10 cellular contexts compared by ENCODE assay signal in genomic region chr15:69035205-69035917, GRCh38. TPM values are rescaled to one million over a fixed set of nuclear protein-coding genes. Genes with fewer than 3 reads are reported as not detected.
DNase-seq lines count a peak whose midpoint lies in the region; ATAC-seq and TF ChIP-seq lines count a peak whose summit lies in the region.
"Had no signal": no experiment of that assay in that cellular context is flagged by ENCODE, and none has a peak within 500 bp of the region (broad histone marks: within the 10 kb centered on the region; RNA-seq: fewer than 3 reads in every experiment).

No MANE protein-coding gene starts in this region.

- no peaks in the 10 kb centered on the region for H3K9me2 ChIP-seq in PC-9 (ENCODE audit: insufficient read depth)

- no peak overlapping the region for H2AFZ ChIP-seq in PC-9

- peaks cover 6% of the 10 kb centered on the region for H3F3A ChIP-seq in PC-9 (ENCODE audit: insufficient read depth, low read depth)

- peak; percentile 56 for DNase-seq in activated CD8-positive, alpha-beta memory T cell treated with anti-CD3 and anti-CD28 coated beads, Interleukin-2, amount 50 U/mL, for 48 hours
- DNase-seq in activated CD8-positive, alpha-beta memory T cell treated with anti-CD3 and anti-CD28 coated beads, Interleukin-2, amount 50 U/mL, for 4 hours, result no peak
- DNase-seq in PC-9 (peak in 1 of 2 experiments; percentile 45), foreskin keratinocyte (peak in 1 of 2 donors; percentile 54)
- DNase-seq in stimulated activated naive CD8-positive, alpha-beta T cell treated with anti-CD3 and anti-CD28 coated beads, Interleukin-15, amount 100 ng/mL, for 72 hours, result peak in 1 of 2 donors; percentile 20
- DNase-seq in effector memory CD8-positive, alpha-beta T cell, result no peak
- no peak for DNase-seq in naive thymus-derived CD4-positive, alpha-beta T cell
- DNase-seq: CD4-positive, CD25-positive, alpha-beta regulatory T cell; foreskin melanocyte had no signal

- H3K27ac ChIP-seq in PC-9 (peak overlapping the region; percentile 74), foreskin keratinocyte (peak overlapping the region; percentile 60)
- H3K27ac ChIP-seq in naive thymus-derived CD4-positive, alpha-beta T cell (ENCODE audit: low read depth, low read length), result no peak overlapping the region

- no peaks in the 10 kb centered on the region for H4K20me1 ChIP-seq in PC-9 (ENCODE audit: insufficient read depth)

- H3K27me3 ChIP-seq in PC-9 (ENCODE audit: insufficient read depth, low read depth) (no peaks in the 10 kb centered on the region), foreskin keratinocyte (peaks cover 2% of the 10 kb centered on the region)
- H3K27me3 ChIP-seq in naive thymus-derived CD4-positive, alpha-beta T cell (ENCODE audit: control insufficient read depth in 2 of 2, insufficient read depth in 2 of 2, low read length in 2 of 2), result no peaks in the 10 kb centered on the region

- intact Hi-C loops in PC-9 (cut with micrococcal nuclease; ENCODE audit: unreplicated experiment), result no loop called here
- intact Hi-C loops in naive thymus-derived CD4-positive, alpha-beta T cell (cut with micrococcal nuclease), result no loop called here

- CTCF ChIA-PET in PC-9 (lab: Charles Lee), result interaction anchor here (0.9 kb wide), 1 partner anchor 20 kb away, joined by 13 read pairs; no protein-coding TSS in a partner anchor
- CTCF ChIA-PET in naive thymus-derived CD4-positive, alpha-beta T cell (lab: Charles Lee), result no interaction called here

- no peak overlapping the region for H3K4me3 Mint-ChIP-seq in stimulated activated naive CD8-positive, alpha-beta T cell treated with anti-CD3 and anti-CD28 coated beads, Interleukin-15, amount 100 ng/mL, for 72 hours
- H3K4me3 Mint-ChIP-seq in effector memory CD8-positive, alpha-beta T cell, result no peak overlapping the region
- no peak overlapping the region for H3K4me3 Mint-ChIP-seq in naive thymus-derived CD4-positive, alpha-beta T cell
- H3K4me3 Mint-ChIP-seq: CD4-positive, CD25-positive, alpha-beta regulatory T cell had no signal

- H3K79me2 ChIP-seq in PC-9 (ENCODE audit: low read depth), result no peaks in the 10 kb centered on the region

- no peaks in the 10 kb centered on the region for H3K9me3 ChIP-seq in PC-9 (ENCODE audit: insufficient read depth, low read depth)
- H3K9me3 ChIP-seq in naive thymus-derived CD4-positive, alpha-beta T cell (ENCODE audit: control insufficient read depth in 2 of 3, low read length in 3 of 3), result no peaks in the 10 kb centered on the region

- H3K36me3 ChIP-seq in PC-9 (ENCODE audit: low read depth), result no peaks in the 10 kb centered on the region
- no peaks in the 10 kb centered on the region for H3K36me3 ChIP-seq in naive thymus-derived CD4-positive, alpha-beta T cell (ENCODE audit: control insufficient read depth in 2 of 3, insufficient read depth in 3 of 3, low read length in 3 of 3)

- ATAC-seq in foreskin keratinocyte (peak; percentile 52), GM19395 (IDR thresholded peaks at IDR 0.05; ENCODE audit: unreplicated experiment) (no peak)
- peak; percentile 62 for ATAC-seq in stimulated activated naive CD8-positive, alpha-beta T cell treated with anti-CD3 and anti-CD28 coated beads, Interleukin-15, amount 100 ng/mL, for 72 hours
- no peak for ATAC-seq in effector memory CD8-positive, alpha-beta T cell (replicated peaks)
- no peak for ATAC-seq in naive thymus-derived CD4-positive, alpha-beta T cell

- H3K4me1 Mint-ChIP-seq in stimulated activated naive CD8-positive, alpha-beta T cell treated with anti-CD3 and anti-CD28 coated beads, Interleukin-15, amount 100 ng/mL, for 72 hours, result peaks cover 5% of the 10 kb centered on the region
- H3K4me1 Mint-ChIP-seq in effector memory CD8-positive, alpha-beta T cell (ENCODE audit: low read depth in 2 of 2), result no peaks in the 10 kb centered on the region
- peaks cover 3 to 11% (median 4%) of the 10 kb centered on the region in 7 donors for H3K4me1 Mint-ChIP-seq in naive thymus-derived CD4-positive, alpha-beta T cell

- BruUV-seq in PC-9 (replicated peaks; lab: Mats Ljungman, UMichigan), result no TSS peak

- H3K4me1 ChIP-seq in PC-9 (replicated peaks; ENCODE audit: insufficient read depth) (peaks cover 26% of the 10 kb centered on the region), foreskin keratinocyte (peaks cover 17% of the 10 kb centered on the region)
- peaks cover 0 to 4% of the 10 kb centered on the region in 2 donors for H3K4me1 ChIP-seq in naive thymus-derived CD4-positive, alpha-beta T cell (ENCODE audit: control insufficient read depth in 2 of 2, insufficient read depth in 2 of 2, low read length in 2 of 2)

- no peak overlapping the region for H3K4me3 ChIP-seq in PC-9
- H3K4me3 ChIP-seq in naive thymus-derived CD4-positive, alpha-beta T cell (ENCODE audit: low read length), result no peak overlapping the region

- H3K27ac Mint-ChIP-seq in stimulated activated naive CD8-positive, alpha-beta T cell treated with anti-CD3 and anti-CD28 coated beads, Interleukin-15, amount 100 ng/mL, for 72 hours, result peak overlapping the region in 1 of 2 donors; percentile 63
- H3K27ac Mint-ChIP-seq in effector memory CD8-positive, alpha-beta T cell, result no peak overlapping the region
- no peak overlapping the region for H3K27ac Mint-ChIP-seq in naive thymus-derived CD4-positive, alpha-beta T cell
- H3K27ac Mint-ChIP-seq: CD4-positive, CD25-positive, alpha-beta regulatory T cell had no signal

- POLR2A ChIA-PET in PC-9 (lab: Charles Lee; ENCODE audit: unreplicated experiment), result no interaction called here
- POLR2A ChIA-PET in naive thymus-derived CD4-positive, alpha-beta T cell (lab: Charles Lee), result no interaction called here

- TF ChIP-seq CTCF in PC-9 (conservative IDR thresholded peaks at IDR 0.05) (no peak), foreskin keratinocyte (conservative IDR thresholded peaks at IDR 0.05) (peak; percentile 56)

- H3K4me2 ChIP-seq in PC-9, result peak overlapping the region; percentile 23; the same call in 1 of the 2 replicates

- H3K9me3 Mint-ChIP-seq in stimulated activated naive CD8-positive, alpha-beta T cell treated with anti-CD3 and anti-CD28 coated beads, Interleukin-15, amount 100 ng/mL, for 72 hours, result no peaks in the 10 kb centered on the region
- no peaks in the 10 kb centered on the region for H3K9me3 Mint-ChIP-seq in effector memory CD8-positive, alpha-beta T cell
- no peaks in the 10 kb centered on the region for H3K9me3 Mint-ChIP-seq in naive thymus-derived CD4-positive, alpha-beta T cell
- H3K9me3 Mint-ChIP-seq: CD4-positive, CD25-positive, alpha-beta regulatory T cell had no signal

- no peaks in the 10 kb centered on the region for H3K36me3 Mint-ChIP-seq in effector memory CD8-positive, alpha-beta T cell (ENCODE audit: insufficient read depth)
- no peaks in the 10 kb centered on the region for H3K36me3 Mint-ChIP-seq in naive thymus-derived CD4-positive, alpha-beta T cell
- H3K36me3 Mint-ChIP-seq: CD4-positive, CD25-positive, alpha-beta regulatory T cell had no signal

- peaks cover 42% of the 10 kb centered on the region for H3K27me3 Mint-ChIP-seq in stimulated activated naive CD8-positive, alpha-beta T cell treated with anti-CD3 and anti-CD28 coated beads, Interleukin-15, amount 100 ng/mL, for 72 hours
- peaks cover 28 to 60% of the 10 kb centered on the region in 2 donors for H3K27me3 Mint-ChIP-seq in effector memory CD8-positive, alpha-beta T cell
- H3K27me3 Mint-ChIP-seq in naive thymus-derived CD4-positive, alpha-beta T cell, result peaks cover 11 to 40% (median 26%) of the 10 kb centered on the region in 5 donors

RNA-seq across cellular contexts. Expression of gene NOX5, which starts 20.9 kb away (rescaled TPM):
- total RNA-seq in PC-9 (2021) (0.85 and 1.5 TPM in 2 replicates), foreskin keratinocyte (0.04 and 0.14 TPM in 2 replicates)
- 0.03 and 0.04 TPM in 2 replicates for polyA plus RNA-seq in foreskin keratinocyte
- total RNA-seq in naive thymus-derived CD4-positive, alpha-beta T cell, result under 1 TPM in 1 of 5 experiments, not detected in 4; 0.05 TPM
- polyA plus RNA-seq in naive thymus-derived CD4-positive, alpha-beta T cell, result not detected
- total RNA-seq: CD4-positive, CD25-positive, alpha-beta regulatory T cell had no signal
- polyA plus RNA-seq: CD4-positive, CD25-positive, alpha-beta regulatory T cell had no signal

Comparison
In these comparisons a context has a peak if more than half of its experiments do, and no peak if none do; other contexts are left out.
1. ATAC-seq: peak in foreskin keratinocyte (single experiment) and stimulated activated naive CD8-positive, alpha-beta T cell treated with anti-CD3 and anti-CD28 coated beads, Interleukin-15, amount 100 ng/mL, for 72 hours (single experiment); none in GM19395 (single experiment), effector memory CD8-positive, alpha-beta T cell (single experiment) and naive thymus-derived CD4-positive, alpha-beta T cell (single experiment).